Comparison of ENCODE assay signal across 23 cellular contexts in genomic region chr12:58033831-58034230, GRCh38.
DNase-seq lines count a peak whose midpoint lies in the region; ATAC-seq and TF ChIP-seq lines count a peak whose summit lies in the region.
"Had no signal": no experiment of that assay in that cellular context is flagged by ENCODE, and none has a peak within 500 bp of the region (broad histone marks: within the 10 kb centered on the region; RNA-seq: fewer than 3 reads in every experiment).

No MANE protein-coding gene starts in this region.

- TF ChIP-seq POLR2A in prostate gland (IDR thresholded peaks at IDR 0.05): no peak
- TF ChIP-seq POLR2A in Peyer's patch (IDR thresholded peaks at IDR 0.05): no peak

- H3K9me3 Mint-ChIP-seq in type B pancreatic cell: peaks cover 23% of the 10 kb centered on the region

- H3K36me3 ChIP-seq in left ventricle myocardium inferior: no peaks in the 10 kb centered on the region
- no peaks in the 10 kb centered on the region for H3K36me3 ChIP-seq in prostate gland
- no peaks in the 10 kb centered on the region for H3K36me3 ChIP-seq in Peyer's patch

- H3K36me3 Mint-ChIP-seq in type B pancreatic cell: peaks cover 4% of the 10 kb centered on the region

- ATAC-seq in Right ventricle myocardium inferior: no peak
- ATAC-seq: Panc1 had no signal

- TF ChIP-seq CTCF in left ventricle myocardium inferior (IDR thresholded peaks at IDR 0.05; ENCODE audit: borderline replicate concordance): no peak
- TF ChIP-seq CTCF in VCaP (conservative IDR thresholded peaks at IDR 0.05): no peak
- TF ChIP-seq CTCF in prostate gland (IDR thresholded peaks at IDR 0.05): no peak
- no peak for TF ChIP-seq CTCF in type B pancreatic cell (conservative IDR thresholded peaks at IDR 0.05)
- TF ChIP-seq CTCF in Peyer's patch (IDR thresholded peaks at IDR 0.05): no peak

- H3K27ac ChIP-seq in left ventricle myocardium inferior (replicated peaks) (peak overlapping the region; percentile 23), VCaP (peak overlapping the region; percentile 85), prostate gland (peak overlapping the region; percentile 41 to 60), Peyer's patch (no peak overlapping the region)
- H3K27ac ChIP-seq: BLaER1, GM23248 had no signal

- H3K4me3 ChIP-seq in left ventricle myocardium inferior: no peak overlapping the region
- H3K4me3 ChIP-seq in prostate gland: no peak overlapping the region
- H3K4me3 ChIP-seq in Peyer's patch: no peak overlapping the region
- H3K4me3 ChIP-seq: BLaER1, GM23248 had no signal

- H3K9me3 ChIP-seq in left ventricle myocardium inferior (replicated peaks) (peaks cover 66% of the 10 kb centered on the region), prostate gland (no peaks in the 10 kb centered on the region), Peyer's patch (no peaks in the 10 kb centered on the region)
- H3K9me3 ChIP-seq: SK-N-SH had no signal

- intact Hi-C loops in left ventricle myocardium inferior (cut with micrococcal nuclease): no loop called here
- intact Hi-C loops in Right ventricle myocardium inferior (cut with DNase I): no loop called here
- intact Hi-C loops in prostate gland (cut with DNase I): no loop called here

- no peaks in the 10 kb centered on the region for H3K27me3 ChIP-seq in left ventricle myocardium inferior (ENCODE audit: low read depth)
- H3K27me3 ChIP-seq in prostate gland (replicated peaks; ENCODE audit: insufficient read depth): no peaks in the 10 kb centered on the region
- no peaks in the 10 kb centered on the region for H3K27me3 ChIP-seq in Peyer's patch
- H3K27me3 ChIP-seq: BLaER1 had no signal

- H3K4me1 Mint-ChIP-seq in type B pancreatic cell (ENCODE audit: unreplicated experiment): peaks cover 5% of the 10 kb centered on the region

- no peak overlapping the region for H3K4me3 Mint-ChIP-seq in type B pancreatic cell
- H3K4me3 Mint-ChIP-seq: CD4-positive, alpha-beta T cell had no signal

- no peaks in the 10 kb centered on the region for H3K27me3 Mint-ChIP-seq in type B pancreatic cell

- DNase-seq in left ventricle myocardium inferior: no peak
- DNase-seq in Right ventricle myocardium inferior (ENCODE audit: missing footprints): no peak
- DNase-seq in prostate gland (ENCODE audit: low spot score): no peak
- DNase-seq in putamen (ENCODE audit: low spot score): no peak
- no peak for DNase-seq in type B pancreatic cell (ENCODE audit: extremely low spot score, unreplicated experiment)
- DNase-seq in Peyer's patch: no peak
- DNase-seq: CD4-positive, alpha-beta T cell; DMS53; GM23248; H7; Karpas-422; MV-4-11; NCI-H1105; NCI-H1436 treated with DMSO at 0.1 percent for 48 hours; NCI-H1930; NCI-H2107; NCI-H524; NCI-H774; SIG-M5; SK-N-SH had no signal

- no peak overlapping the region for H3K27ac Mint-ChIP-seq in type B pancreatic cell
- H3K27ac Mint-ChIP-seq: CD4-positive, alpha-beta T cell had no signal

- H3K4me1 ChIP-seq in left ventricle myocardium inferior: peaks cover 11% of the 10 kb centered on the region
- no peaks in the 10 kb centered on the region for H3K4me1 ChIP-seq in prostate gland (replicated peaks)
- no peaks in the 10 kb centered on the region for H3K4me1 ChIP-seq in Peyer's patch
- H3K4me1 ChIP-seq: BLaER1 had no signal

Comparison
In these comparisons a context has a peak if more than half of its experiments do, and no peak if none do; other contexts are left out.
1. H3K27ac ChIP-seq: peak in left ventricle myocardium inferior (single experiment), VCaP (single experiment) and prostate gland (2 of 2); none in Peyer's patch (0 of 4).